Comparison of ENCODE assay signal across 19 cellular contexts in the genomic region with DNA sequence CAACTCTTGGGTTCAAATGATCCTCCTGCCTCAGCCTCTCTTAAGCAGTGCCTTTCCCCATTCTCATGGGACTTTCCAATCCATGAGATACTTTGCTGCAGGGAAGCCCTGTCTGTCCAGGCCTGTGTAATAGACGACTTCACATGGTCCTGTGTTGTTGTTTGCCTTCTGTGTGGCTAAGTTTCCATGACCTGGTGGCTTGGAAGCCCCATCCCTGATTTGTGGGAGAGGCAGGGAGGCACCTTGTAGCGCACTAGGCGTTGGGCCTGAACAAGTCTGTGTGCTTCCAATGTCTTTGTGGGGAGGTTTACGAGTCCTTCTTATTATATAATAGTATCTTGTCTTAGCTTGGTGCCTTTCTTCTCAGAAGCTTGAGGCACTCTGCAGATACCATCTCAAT. TPM values are rescaled to one million over a fixed set of nuclear protein-coding genes. Genes with fewer than 3 reads are reported as not detected.
DNase-seq lines count a peak whose midpoint lies in the region; ATAC-seq and TF ChIP-seq lines count a peak whose summit lies in the region.
"Had no signal": no experiment of that assay in that cellular context is flagged by ENCODE, and none has a peak within 500 bp of the region (broad histone marks: within the 10 kb centered on the region; RNA-seq: fewer than 3 reads in every experiment).

No MANE protein-coding gene starts in this region.

- no peak overlapping the region for H3K14ac ChIP-seq in trophoblast cell (ENCODE audit: low read length)

- H3K36me3 Mint-ChIP-seq in GM23338 (ENCODE audit: low read depth): peaks cover 24% of the 10 kb centered on the region
- H3K36me3 Mint-ChIP-seq: CD4-positive, alpha-beta memory T cell; IgD-negative memory B cell had no signal

- no peak overlapping the region for H4K12ac ChIP-seq in trophoblast cell (ENCODE audit: low read depth, low read length)

- no peak overlapping the region for H2BK12ac ChIP-seq in trophoblast cell (ENCODE audit: low read length)

- H3K9me3 Mint-ChIP-seq in GM23338: no peaks in the 10 kb centered on the region
- H3K9me3 Mint-ChIP-seq: CD14-positive monocyte; CD4-positive, alpha-beta memory T cell had no signal

- no TSS peak for BruUV-seq in Panc1 (replicated peaks; lab: Mats Ljungman, UMichigan)

- peak; percentile 41 for DNase-seq in activated effector memory CD4-positive, alpha-beta T cell treated with anti-CD3 and anti-CD28 coated beads, Interleukin-2, amount 50 U/mL, for 16 hours
- DNase-seq in activated effector memory CD4-positive, alpha-beta T cell treated with Interleukin-2 at 50 U/mL for 16 hours: no peak
- DNase-seq in GM23338 (ENCODE audit: low spot score) (no peak), Panc1 (ENCODE audit: low read depth, low spot score) (no peak), trophoblast cell (no peak), AG08395 (ENCODE audit: low spot score) (no peak), brain microvascular endothelial cell (no peak)
- DNase-seq: CD4-positive, alpha-beta memory T cell; DMS153; DMS79; GDM1; GOT3 had no signal

- H2BK120ac ChIP-seq in trophoblast cell (ENCODE audit: insufficient read depth, low read length, poor library complexity): no peak overlapping the region

- peak overlapping the region; percentile 45 for H3K18ac ChIP-seq in trophoblast cell (ENCODE audit: low read length)

- H4K20me1 ChIP-seq in GM23338 (replicated peaks; ENCODE audit: insufficient read depth): peaks cover 95% of the 10 kb centered on the region

- H3F3A ChIP-seq in GM23338 (replicated peaks; ENCODE audit: low read depth): peaks cover 25% of the 10 kb centered on the region; the same call in 1 of the 2 replicates

- no peak overlapping the region for H4K8ac ChIP-seq in trophoblast cell (ENCODE audit: low read depth, low read length)

- no peak overlapping the region for H3K4me2 ChIP-seq in GM23338
- no peak overlapping the region for H3K4me2 ChIP-seq in trophoblast cell (ENCODE audit: low read length)
- H3K4me2 ChIP-seq: A549, BLaER1 had no signal

- H3K4me1 ChIP-seq in GM23338 (ENCODE audit: insufficient read depth) (peaks cover 42% of the 10 kb centered on the region), Panc1 (ENCODE audit: control insufficient read depth, insufficient read depth, low read length) (peaks cover 73% of the 10 kb centered on the region), trophoblast cell (ENCODE audit: control insufficient read depth in 1 of 2, insufficient read depth in 2 of 2, low read length in 2 of 2) (peaks cover 13 to 18% of the 10 kb centered on the region in 2 experiments)

- H3K27ac ChIP-seq in GM23338 (ENCODE audit: low read depth): peak overlapping the region; percentile 59
- H3K27ac ChIP-seq in Panc1 (ENCODE audit: low read length): peak overlapping the region; percentile 62; the same call in 1 of the 2 replicates
- H3K27ac ChIP-seq in trophoblast cell (ENCODE audit: low read depth, low read length): no peak overlapping the region
- H3K27ac ChIP-seq in brain microvascular endothelial cell: no peak overlapping the region
- H3K27ac ChIP-seq: 22Rv1, BLaER1 had no signal

- peaks cover 75% of the 10 kb centered on the region for H3K4me1 Mint-ChIP-seq in GM23338
- H3K4me1 Mint-ChIP-seq: CD4-positive, alpha-beta memory T cell; IgD-negative memory B cell had no signal

- no peak overlapping the region for H3K4ac ChIP-seq in trophoblast cell (ENCODE audit: low read depth, low read length)

- ATAC-seq in GM23338 (no peak), Panc1 (no peak), GM18861 (IDR thresholded peaks at IDR 0.05; ENCODE audit: unreplicated experiment) (no peak)
- ATAC-seq: A549 had no signal

- no CpG with 5 or more reads among the region's 4 CpGs for WGBS in trophoblast cell (ENCODE audit: extremely low coverage, insufficient coverage, insufficient read length)

- in situ Hi-C loops in Panc1 (cut with HindIII; ENCODE audit: low pct_unique_long_range_greater_than_20kb, low sequenced_read_pairs): no loop called here
- in situ Hi-C loops in brain microvascular endothelial cell (cut with HindIII; ENCODE audit: low pct_ligation_motif_present, low sequenced_read_pairs): no loop called here

- H3K27ac Mint-ChIP-seq in GM23338: peak overlapping the region; percentile 10; the same call in 1 of the 2 replicates
- H3K27ac Mint-ChIP-seq: CD14-positive monocyte; CD4-positive, alpha-beta memory T cell; IgD-negative memory B cell had no signal

- no peak overlapping the region for H3K23ac ChIP-seq in trophoblast cell (ENCODE audit: low read length)

- intact Hi-C loops in Panc1 (cut with micrococcal nuclease; ENCODE audit: unreplicated experiment): no loop called here

- POLR2A ChIA-PET in Panc1 (lab: Charles Lee): no interaction called here

- no peak overlapping the region for H2BK5ac ChIP-seq in trophoblast cell (ENCODE audit: low read depth, low read length, poor library complexity)

- H3K79me1 ChIP-seq in trophoblast cell (ENCODE audit: low read length): no peaks in the 10 kb centered on the region

- H3K9me2 ChIP-seq in GM23338 (ENCODE audit: insufficient read depth): 0 out of 2 replicates have a peak, but pooled peaks cover 7% of the 10 kb centered on the region

- CTCF ChIA-PET in Panc1 (lab: Charles Lee): no interaction called here

- no peak overlapping the region for H3K4me3 ChIP-seq in GM23338
- H3K4me3 ChIP-seq in Panc1 (ENCODE audit: low read depth in 2 of 2, low read length in 2 of 2): no peak overlapping the region
- no peak overlapping the region for H3K4me3 ChIP-seq in trophoblast cell (ENCODE audit: low read depth, low read length)
- no peak overlapping the region for H3K4me3 ChIP-seq in brain microvascular endothelial cell (ENCODE audit: low read depth, low read length)
- H3K4me3 ChIP-seq: A549, BLaER1, HAP-1 had no signal

- H2AK5ac ChIP-seq in trophoblast cell (ENCODE audit: low read length): no peak overlapping the region

- H4K91ac ChIP-seq in trophoblast cell (ENCODE audit: low read depth, low read length): no peak overlapping the region

- TF ChIP-seq CTCF in GM23338 (conservative IDR thresholded peaks at IDR 0.05; ENCODE audit: low read depth in 2 of 2): no peak
- no peak for TF ChIP-seq CTCF in Panc1 (IDR thresholded peaks at IDR 0.05)
- no peak for TF ChIP-seq CTCF in brain microvascular endothelial cell (IDR thresholded peaks at IDR 0.05; ENCODE audit: low read depth, low read length, missing control alignments)

- H3K27me3 Mint-ChIP-seq in GM23338 (ENCODE audit: insufficient read depth, low read depth, poor library complexity): peaks cover 8% of the 10 kb centered on the region

- H3K27me3 ChIP-seq in GM23338 (ENCODE audit: insufficient read depth): no peaks in the 10 kb centered on the region
- no peaks in the 10 kb centered on the region for H3K27me3 ChIP-seq in Panc1 (ENCODE audit: control insufficient read depth, insufficient read depth, low read length)
- no peaks in the 10 kb centered on the region for H3K27me3 ChIP-seq in trophoblast cell (ENCODE audit: insufficient read depth, low read length)
- H3K27me3 ChIP-seq in brain microvascular endothelial cell (replicated peaks): no peaks in the 10 kb centered on the region
- H3K27me3 ChIP-seq: BLaER1 had no signal

- no peak overlapping the region for H3K4me3 Mint-ChIP-seq in GM23338
- H3K4me3 Mint-ChIP-seq: CD14-positive monocyte; CD4-positive, alpha-beta memory T cell; IgD-negative memory B cell had no signal

- H3K79me2 ChIP-seq in GM23338 (replicated peaks; ENCODE audit: insufficient read depth) (peaks cover 100% of the 10 kb centered on the region), trophoblast cell (ENCODE audit: control insufficient read depth, insufficient read depth, low read length, poor library complexity) (peaks cover 18% of the 10 kb centered on the region)

- H3K9me3 ChIP-seq in Panc1 (ENCODE audit: control insufficient read depth, insufficient read depth, low read depth, low read length) (no peaks in the 10 kb centered on the region), trophoblast cell (ENCODE audit: insufficient read depth, low read depth, low read length) (no peaks in the 10 kb centered on the region)
- H3K9me3 ChIP-seq: A549, BLaER1, HAP-1 had no signal

- no peak overlapping the region for H3K9ac ChIP-seq in trophoblast cell (ENCODE audit: low read length)
- H3K9ac ChIP-seq: BLaER1 had no signal

- H3K36me3 ChIP-seq in GM23338 (ENCODE audit: insufficient read depth) (no peaks in the 10 kb centered on the region), Panc1 (ENCODE audit: control insufficient read depth, insufficient read depth, low read length) (no peaks in the 10 kb centered on the region), trophoblast cell (ENCODE audit: control insufficient read depth in 1 of 2, insufficient read depth in 2 of 2, low read length in 2 of 2) (peaks cover 7 to 8% of the 10 kb centered on the region in 2 experiments), brain microvascular endothelial cell (replicated peaks) (no peaks in the 10 kb centered on the region)
- H3K36me3 ChIP-seq: HAP-1 had no signal

- H2AFZ ChIP-seq in GM23338 (no peak overlapping the region), trophoblast cell (ENCODE audit: insufficient read depth, low read length, poor library complexity) (no peak overlapping the region)

TF ChIP-seq in GM23338, 12 proteins besides CTCF, POLR2A, EP300 and RAD21 (continues in another document):
- TF ChIP-seq JUNB (IDR thresholded peaks at IDR 0.05; ENCODE audit: unreplicated experiment) (no peak), NANOG (IDR thresholded peaks at IDR 0.05; ENCODE audit: borderline replicate concordance) (no peak), ZNF331 (CRISPR knock-in tag; IDR thresholded peaks at IDR 0.05; ENCODE audit: low read depth) (no peak)

RNA-seq across cellular contexts. Expression of a gene that starts 49.1 kb away (rescaled TPM):
- 27.0 and 32.2 TPM in 2 replicates for total RNA-seq in GM23338 (2014; rRNA removed; shearing (Covaris generic))
- polyA plus RNA-seq in GM23338 (2016; fragmentation: Nextera tagmentation; extraction: Ambion mirVana): 80.8 and 89.7 TPM in 2 replicates
- total RNA-seq in Panc1 (2021; ENCODE audit: unreplicated experiment): 45.2 TPM
- polyA plus RNA-seq in Panc1 (2012; ENCODE audit: insufficient read length): 78.7 TPM
- polyA plus RNA-seq in trophoblast cell (2013): 83.7 and 89.6 TPM in 2 replicates

Comparison
In these comparisons a context has a peak if more than half of its experiments do, and no peak if none do; other contexts are left out.
1. H3K27ac ChIP-seq: peak in GM23338 (single experiment) and Panc1 (single experiment); none in trophoblast cell (single experiment) and brain microvascular endothelial cell (single experiment).